ENCODE assay signal across 21 cellular contexts in the genomic region with DNA sequence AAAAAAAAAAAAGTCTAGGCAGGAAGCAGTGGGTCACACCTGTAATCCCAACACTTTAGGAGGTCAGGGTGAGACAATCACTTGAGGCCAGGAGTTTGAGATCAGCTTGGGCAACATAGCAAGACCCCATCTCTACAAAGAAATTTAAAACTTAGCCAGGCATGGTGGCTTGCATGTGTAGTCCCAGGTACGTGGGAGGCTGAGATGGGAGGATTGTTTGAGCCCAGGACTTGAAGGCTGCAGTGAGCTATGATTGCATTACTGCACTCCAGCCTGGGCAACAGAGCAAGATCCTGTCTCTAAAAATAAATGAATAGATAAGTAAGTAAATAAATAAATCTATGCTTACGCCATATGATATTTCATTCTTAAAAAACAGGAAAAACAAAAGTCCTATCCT.
A peak's percentile ranks its signal among the peaks of the same experiment; 100 is the strongest.
DNase-seq lines count a peak whose midpoint lies in the region; ATAC-seq, FAIRE-seq and TF ChIP-seq lines count a peak whose summit lies in the region.
"Had no signal": no experiment of that assay in that cellular context is flagged by ENCODE, and none has a peak within 500 bp of the region (broad histone marks: within the 10 kb centered on the region; RNA-seq: fewer than 3 reads in every experiment).

No MANE protein-coding gene starts in this region.

- H3K4me2 ChIP-seq in HepG2 (ENCODE audit: low read depth, low read length) (no peak overlapping the region), K562 (ENCODE audit: insufficient read depth, low read length) (no peak overlapping the region), neural cell (ENCODE audit: low read length) (peak overlapping the region; percentile 34)

- H3K9me3 ChIP-seq in HepG2 (ENCODE audit: low read length) (peaks cover 4% of the 10 kb centered on the region; the same call in 1 of the 2 replicates), right lobe of liver (no peaks in the 10 kb centered on the region), K562 (replicated peaks; ENCODE audit: control insufficient read depth, insufficient read depth, low read depth, low read length) (0 out of 2 replicates have a peak, but pooled peaks cover 2% of the 10 kb centered on the region), neural cell (ENCODE audit: low read length) (no peaks in the 10 kb centered on the region)
- H3K9me3 ChIP-seq: BE2C had no signal

- TF ChIP-seq RAD21 in HepG2 (CRISPR knock-in tag; IDR thresholded peaks at IDR 0.05) (no peak), K562 (CRISPR knock-in tag; conservative IDR thresholded peaks at IDR 0.05 in 1 of 2, IDR thresholded peaks at IDR 0.05 in 1 of 2) (no peak), neural cell (conservative IDR thresholded peaks at IDR 0.05) (no peak)

- WGBS in HepG2 (ENCODE audit: low lambda C conversion rate), result 98% methylated on average over 2 of the region's 2 CpGs
- 95% methylated on average over 2 of the region's 2 CpGs for WGBS in right lobe of liver (ENCODE audit: insufficient coverage, low coverage, low lambda C conversion rate, missing lambda C conversion rate)
- WGBS in K562 (ENCODE audit: insufficient coverage, low coverage, missing lambda C conversion rate), result 68% methylated on average over 2 of the region's 2 CpGs

- no peaks in the 10 kb centered on the region for H3F3A ChIP-seq in neural cell (ENCODE audit: insufficient read depth, low read length, poor library complexity, severe bottlenecking)

- no peak for FAIRE-seq in HepG2 (lab: Jason Lieb, UNC)
- no peak for FAIRE-seq in K562 (lab: Jason Lieb, UNC)
- FAIRE-seq: A204.1, G401.6, GM12892, H54 had no signal

- no TSS peak for BruUV-seq in HepG2 (replicated peaks; lab: Mats Ljungman, UMichigan)
- no TSS peak for BruUV-seq in K562 (replicated peaks; lab: Mats Ljungman, UMichigan)

- TF ChIP-seq CTCF in HepG2 (CRISPR knock-in tag; IDR thresholded peaks at IDR 0.05) (no peak), right lobe of liver (IDR thresholded peaks at IDR 0.05) (no peak), K562 (IDR thresholded peaks at IDR 0.05 in 2 of 3, conservative IDR thresholded peaks at IDR 0.05 in 1 of 3; ENCODE audit: insufficient read depth in 2 of 3, low read depth in 1 of 3, low read length in 3 of 3) (no peak), neural cell (IDR thresholded peaks at IDR 0.05; ENCODE audit: poor library complexity, severe bottlenecking) (no peak)

- H3K4me3 ChIP-seq in HepG2 (replicated peaks in 1 of 3; ENCODE audit: insufficient read depth in 1 of 3, low read depth in 2 of 3, low read length in 3 of 3) (no peak overlapping the region), right lobe of liver (no peak overlapping the region), K562 (no peak overlapping the region), neural cell (ENCODE audit: low read length) (peak overlapping the region; percentile 9)
- H3K4me3 ChIP-seq: HAP-1 had no signal

- H3K27me3 ChIP-seq in HepG2 (ENCODE audit: control insufficient read depth in 1 of 2, insufficient read depth in 2 of 2, low read length in 2 of 2), result no peaks in the 10 kb centered on the region
- no peaks in the 10 kb centered on the region for H3K27me3 ChIP-seq in right lobe of liver
- no peaks in the 10 kb centered on the region for H3K27me3 ChIP-seq in K562 (ENCODE audit: control insufficient read depth in 2 of 2, insufficient read depth in 2 of 2, low read length in 2 of 2)
- no peaks in the 10 kb centered on the region for H3K27me3 ChIP-seq in neural cell (ENCODE audit: insufficient read depth, low read depth, low read length)
- H3K27me3 ChIP-seq: BE2C had no signal

- no peak overlapping the region for H2AFZ ChIP-seq in HepG2 (ENCODE audit: low read length)
- no peak overlapping the region for H2AFZ ChIP-seq in K562 (ENCODE audit: low read depth, low read length)
- H2AFZ ChIP-seq in neural cell (ENCODE audit: low read depth, low read length), result no peak overlapping the region

- no peak for DNase-seq in HepG2 (ENCODE audit: low spot score)
- no peak for DNase-seq in right lobe of liver
- DNase-seq in K562 (ENCODE audit: extremely low read depth in 1 of 4, low spot score in 3 of 4), result no peak
- no peak for DNase-seq in T1000 (lab: John Stamatoyannopoulos, UW)
- DNase-seq: AML-193; BE2C; Caco-2; CD4-positive, CD25-positive, alpha-beta regulatory T cell; CD8-positive, alpha-beta T cell; DMS153; DND-41; GOT3 had no signal

- intact Hi-C loops in HepG2 (cut with micrococcal nuclease; ENCODE audit: unreplicated experiment), result no loop called here
- intact Hi-C loops in right lobe of liver (cut with DNase I), result no loop called here
- intact Hi-C loops in K562 (cut with micrococcal nuclease), result no loop called here

- H3K27ac ChIP-seq in HepG2 (ENCODE audit: extremely low read length, insufficient read depth, low read length) (no peak overlapping the region), right lobe of liver (no peak overlapping the region), K562 (ENCODE audit: extremely low read depth, low read depth, low read length) (no peak overlapping the region), neural cell (ENCODE audit: low read length) (peak overlapping the region; percentile 91)
- H3K27ac ChIP-seq: 22Rv1, C4-2B had no signal

- TF ChIP-seq EP300 in HepG2 (IDR thresholded peaks at IDR 0.05; ENCODE audit: low read depth in 2 of 2, low read length in 2 of 2) (no peak), HepG2 (CRISPR knock-in tag; IDR thresholded peaks at IDR 0.05; ENCODE audit: borderline replicate concordance) (no peak), K562 (IDR thresholded peaks at IDR 0.05; ENCODE audit: low read length) (no peak), neural cell (conservative IDR thresholded peaks at IDR 0.05; ENCODE audit: poor library complexity, severe bottlenecking) (no peak)

- H3K9ac ChIP-seq in HepG2 (ENCODE audit: insufficient read depth, low read depth, low read length) (no peak overlapping the region), K562 (ENCODE audit: insufficient read depth in 1 of 2, low read depth in 2 of 2, low read length in 2 of 2) (no peak overlapping the region), neural cell (ENCODE audit: low read length) (peak overlapping the region; percentile 61)

- TF ChIP-seq POLR2A in HepG2 (IDR thresholded peaks at IDR 0.05; ENCODE audit: insufficient read depth in 1 of 2, low read depth in 2 of 2, low read length in 2 of 2) (no peak), right lobe of liver (IDR thresholded peaks at IDR 0.05) (no peak), K562 (conservative IDR thresholded peaks at IDR 0.05) (no peak)

- H3K36me3 ChIP-seq in HepG2 (replicated peaks in 1 of 2; ENCODE audit: control insufficient read depth in 1 of 2, insufficient read depth in 2 of 2, low read length in 2 of 2), result no peaks in the 10 kb centered on the region; a peak in 1 of 5 replicates
- H3K36me3 ChIP-seq in right lobe of liver, result peaks cover 0 to 5% (median 0%) of the 10 kb centered on the region in 4 donors
- H3K36me3 ChIP-seq in K562 (ENCODE audit: control insufficient read depth, insufficient read depth, low read length), result no peaks in the 10 kb centered on the region
- H3K36me3 ChIP-seq in neural cell (ENCODE audit: insufficient read depth, low read length), result no peaks in the 10 kb centered on the region
- H3K36me3 ChIP-seq: BE2C had no signal

- in situ Hi-C loops in HepG2 (cut with HindIII; ENCODE audit: extremely low pct_ligation_motif_present, low pct_unique_long_range_greater_than_20kb), result no loop called here
- in situ Hi-C loops in K562 (cut with MboI), result no loop called here

- H3K4me1 ChIP-seq in HepG2 (ENCODE audit: insufficient read depth, low read length) (no peaks in the 10 kb centered on the region), right lobe of liver (no peaks in the 10 kb centered on the region), K562 (replicated peaks in 1 of 2; ENCODE audit: control insufficient read depth in 2 of 2, insufficient read depth in 2 of 2, low read length in 2 of 2) (no peaks in the 10 kb centered on the region)
- H3K4me1 ChIP-seq: BE2C, Caco-2 had no signal

- POLR2A ChIA-PET in HepG2 (lab: Yijun Ruan, JAX) (no interaction called here), K562 (lab: Yijun Ruan, JAX) (no interaction called here)

- H3K79me2 ChIP-seq in HepG2 (ENCODE audit: insufficient read depth, low read length) (no peaks in the 10 kb centered on the region), K562 (ENCODE audit: control insufficient read depth, insufficient read depth, low read length) (no peaks in the 10 kb centered on the region), neural cell (replicated peaks; ENCODE audit: insufficient read depth, low read length) (peaks cover 2% of the 10 kb centered on the region)

- CTCF ChIA-PET in HepG2 (lab: Yijun Ruan, JAX; ENCODE audit: low intra/inter-chr PET ratio, low total read pairs) (no interaction called here), K562 (lab: Yijun Ruan, JAX; ENCODE audit: low intra/inter-chr PET ratio) (no interaction called here)

- no peak for ATAC-seq in HepG2
- no peak for ATAC-seq in right lobe of liver
- ATAC-seq in K562, result no peak
- ATAC-seq in HG03159 (IDR thresholded peaks at IDR 0.05; ENCODE audit: unreplicated experiment), result no peak
- ATAC-seq: CD8-positive, alpha-beta T cell had no signal

- 0 out of 2 replicates have a peak, but pooled peaks cover 3% of the 10 kb centered on the region for H4K20me1 ChIP-seq in HepG2 (ENCODE audit: insufficient read depth, low read length)
- H4K20me1 ChIP-seq in K562 (replicated peaks; ENCODE audit: control insufficient read depth, insufficient read depth, low read length), result no peaks in the 10 kb centered on the region
- no peaks in the 10 kb centered on the region for H4K20me1 ChIP-seq in neural cell (ENCODE audit: insufficient read depth)

- no peaks in the 10 kb centered on the region for H3K9me1 ChIP-seq in K562 (ENCODE audit: control insufficient read depth, insufficient read depth, low read length)

- H3K9me2 ChIP-seq in neural cell (ENCODE audit: insufficient read depth, low read length), result no peaks in the 10 kb centered on the region

TF ChIP-seq in HepG2, 621 proteins besides CTCF, POLR2A, EP300 and RAD21:
- TF ChIP-seq ZNF121 (CRISPR knock-in tag; IDR thresholded peaks at IDR 0.05), result peak; percentile 41; the same call in 1 of the 2 replicates
- no peak for TF ChIP-seq TOE1 (CRISPR knock-in tag; IDR thresholded peaks at IDR 0.05)

TF ChIP-seq in K562, 482 proteins besides CTCF, POLR2A, EP300 and RAD21:
- peak; percentile 52 for TF ChIP-seq ZNF121 (CRISPR knock-in tag; conservative IDR thresholded peaks at IDR 0.05)
- no peak for TF ChIP-seq POLR2H (tag; IDR thresholded peaks at IDR 0.05; ENCODE audit: low read depth)
- no peak for TF ChIP-seq HDAC1 (IDR thresholded peaks at IDR 0.05)
